ENCODE assay signal across 8 cellular contexts in the genomic region with DNA sequence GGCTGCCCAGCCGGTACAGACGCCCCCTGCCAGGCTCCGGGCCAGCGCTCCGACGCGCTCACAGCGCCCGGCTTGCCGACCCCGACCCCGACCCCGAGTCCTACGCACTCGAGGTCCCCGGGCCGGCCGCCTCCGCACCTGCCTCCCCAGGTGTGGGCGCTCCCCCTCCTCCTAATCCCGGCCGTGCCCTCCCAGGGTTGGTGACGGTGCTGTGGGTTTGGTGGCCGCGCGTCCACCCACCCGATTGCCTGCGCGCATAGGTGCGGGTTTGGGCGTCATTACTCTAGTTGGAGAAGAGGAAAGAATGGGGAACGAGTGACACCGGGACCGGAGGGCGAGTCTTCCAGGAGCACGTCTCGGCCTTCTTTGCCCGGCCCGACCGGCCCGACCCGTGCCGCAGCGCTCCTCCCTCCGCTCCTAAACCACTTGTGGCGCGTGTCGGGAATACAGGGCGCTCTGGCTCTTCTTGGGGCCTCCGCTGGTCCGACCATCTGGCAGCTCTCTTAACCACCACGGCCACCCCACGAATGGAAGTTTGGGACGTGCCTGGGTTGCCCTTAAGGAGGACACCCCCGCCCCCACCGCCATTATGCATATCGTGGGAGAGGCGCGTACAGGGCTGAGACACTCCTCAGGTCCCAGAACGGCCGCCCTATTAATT. TPM values are rescaled to one million over a fixed set of nuclear protein-coding genes. Genes with fewer than 3 reads are reported as not detected.
DNase-seq lines count a peak whose midpoint lies in the region; ATAC-seq and TF ChIP-seq lines count a peak whose summit lies in the region.

No MANE protein-coding gene starts in this region.

- H3K9me3 ChIP-seq in stomach smooth muscle (ENCODE audit: control insufficient read depth in 2 of 2, low read length in 2 of 2) (no peaks in the 10 kb centered on the region), OCI-LY7 (ENCODE audit: low read length) (no peaks in the 10 kb centered on the region)

- no peaks in the 10 kb centered on the region for H3K36me3 ChIP-seq in stomach smooth muscle (ENCODE audit: control insufficient read depth in 2 of 2, insufficient read depth in 2 of 2, low read length in 2 of 2)
- H3K36me3 ChIP-seq in OCI-LY7 (ENCODE audit: insufficient read depth, low read length), result no peaks in the 10 kb centered on the region

- H3K9ac ChIP-seq in stomach smooth muscle (ENCODE audit: low read length in 2 of 2), result peak overlapping the region; percentile 52 to 69

- TF ChIP-seq CTCF in C4-2B (conservative IDR thresholded peaks at IDR 0.05) (peak; percentile 40; the same call in 1 of the 2 replicates), OCI-LY7 (conservative IDR thresholded peaks at IDR 0.05; ENCODE audit: low read length) (no peak)

- no TSS peak for BruUV-seq in OCI-LY7 (replicated peaks; lab: Mats Ljungman, UMichigan)

- intact Hi-C loops in OCI-LY7 (cut with micrococcal nuclease; ENCODE audit: unreplicated experiment), result no loop called here

- no peaks in the 10 kb centered on the region for H4K20me1 ChIP-seq in OCI-LY7 (ENCODE audit: insufficient read depth, low read length)

- DNase-seq in HUDEP-2 (lab: John Stamatoyannopoulos, UW; ENCODE audit: unreplicated experiment in 76 of 76) (peak in 67 of 76 experiments; percentile 27 to 95 (median 63)), caudate nucleus (lab: John Stamatoyannopoulos, UW) (peak in 25 of 61 donors; percentile 9 to 72 (median 45)), left kidney (ENCODE audit: low read depth, low spot score) (peak; percentile 84), OCI-LY7 (ENCODE audit: low spot score) (no peak)

- H3K27ac ChIP-seq in C4-2B, result peak overlapping the region; percentile 96
- H3K27ac ChIP-seq in caudate nucleus (ENCODE audit: low read depth, low read length), result peak overlapping the region; percentile 83
- H3K27ac ChIP-seq in stomach smooth muscle (ENCODE audit: low read length), result peak overlapping the region; percentile 87
- H3K27ac ChIP-seq in OCI-LY7 (ENCODE audit: low read depth, low read length, poor library complexity, severe bottlenecking), result no peak overlapping the region

- H3K27me3 ChIP-seq in stomach smooth muscle (ENCODE audit: control insufficient read depth in 1 of 2, insufficient read depth in 2 of 2, low read length in 2 of 2), result no peaks in the 10 kb centered on the region

- H3K4me2 ChIP-seq in OCI-LY7 (ENCODE audit: low read length), result no peak overlapping the region

- POLR2A ChIA-PET in OCI-LY7 (lab: Charles Lee), result no interaction called here

- no peaks in the 10 kb centered on the region for H3K79me2 ChIP-seq in OCI-LY7 (ENCODE audit: insufficient read depth, low read depth, low read length)

- H2AFZ ChIP-seq in OCI-LY7 (ENCODE audit: low read length), result no peak overlapping the region

- H3K4me3 ChIP-seq in stomach smooth muscle (ENCODE audit: low read length in 2 of 2) (peak overlapping the region; percentile 58 to 94), OCI-LY7 (ENCODE audit: low read depth, low read length, poor library complexity, severe bottlenecking) (no peak overlapping the region)

- H3K4me1 ChIP-seq in stomach smooth muscle (ENCODE audit: control insufficient read depth, insufficient read depth, low read length) (peaks cover 14% of the 10 kb centered on the region), OCI-LY7 (ENCODE audit: insufficient read depth, low read length, poor library complexity, severe bottlenecking) (no peaks in the 10 kb centered on the region)

- no peaks in the 10 kb centered on the region for H3K9me2 ChIP-seq in OCI-LY7 (ENCODE audit: insufficient read depth, low read length)

- CTCF ChIA-PET in OCI-LY7 (lab: Charles Lee; ENCODE audit: unreplicated experiment), result no interaction called here

- ATAC-seq in GM21576 (IDR thresholded peaks at IDR 0.05; ENCODE audit: unreplicated experiment), result no peak
- ATAC-seq in HG03108 (IDR thresholded peaks at IDR 0.05; ENCODE audit: unreplicated experiment), result no peak

RNA-seq across cellular contexts. Expression of gene THRB, which starts 0.8 kb away (rescaled TPM):
- total RNA-seq in OCI-LY7 (2014; rRNA removed; shearing (Covaris generic)), result not detected in 2 replicates
- not detected in 2 replicates for total RNA-seq in OCI-LY7 (2022)
